ENCODE assay signal across 8 cellular contexts in genomic region chr19:48858984-48859710, GRCh38. TPM values are rescaled to one million over a fixed set of nuclear protein-coding genes. Genes with fewer than 3 reads are reported as not detected.
A peak's percentile ranks its signal among the peaks of the same experiment; 100 is the strongest.
DNase-seq lines count a peak whose midpoint lies in the region; ATAC-seq and TF ChIP-seq lines count a peak whose summit lies in the region.

No MANE protein-coding gene starts in this region.

- TF ChIP-seq CTCF in NB4 (IDR thresholded peaks at IDR 0.05; ENCODE audit: low read depth, low read length) = no peak
- no peak for TF ChIP-seq CTCF in vagina (IDR thresholded peaks at IDR 0.05)

- intact Hi-C loops in vagina (cut with DNase I) = no loop called here

- ATAC-seq in activated T-helper 17 cell treated with anti-CD3 and anti-CD28 coated beads, Interleukin-2, amount 50 U/mL, for 72 hours (replicated peaks) = peak; percentile 92
- ATAC-seq in naive thymus-derived CD8-positive, alpha-beta T cell = peak; percentile 85 to 87

- no peaks in the 10 kb centered on the region for H3K4me1 ChIP-seq in vagina

- POLR2A ChIA-PET in naive thymus-derived CD8-positive, alpha-beta T cell (lab: Charles Lee) = interaction anchor here (1.0 kb wide), 1 partner anchor 107 kb away, joined by 5 read pairs; no protein-coding TSS in a partner anchor

- DNase-seq in NB4 (ENCODE audit: low read depth) (peak; percentile 45), HPDE6-E6E7 (ENCODE audit: extremely low spot score) (no peak), vagina (ENCODE audit: extremely low spot score in 2 of 2) (no peak), 8988T (no peak), DMS 273 (lab: John Stamatoyannopoulos, UW; ENCODE audit: unreplicated experiment) (no peak)
- peak; percentile 66 to 90 (median 76) for DNase-seq in naive thymus-derived CD8-positive, alpha-beta T cell

- H3K36me3 Mint-ChIP-seq in activated T-helper 17 cell treated with anti-CD3 and anti-CD28 coated beads, Interleukin-2, amount 50 U/mL, for 72 hours (ENCODE audit: low read depth) = no peaks in the 10 kb centered on the region
- no peaks in the 10 kb centered on the region for H3K36me3 Mint-ChIP-seq in naive thymus-derived CD8-positive, alpha-beta T cell

- H3K27me3 ChIP-seq in vagina = no peaks in the 10 kb centered on the region

- no peaks in the 10 kb centered on the region for H3K4me1 Mint-ChIP-seq in activated T-helper 17 cell treated with anti-CD3 and anti-CD28 coated beads, Interleukin-2, amount 50 U/mL, for 72 hours
- peaks cover 4 to 15% (median 8%) of the 10 kb centered on the region in 4 donors for H3K4me1 Mint-ChIP-seq in naive thymus-derived CD8-positive, alpha-beta T cell

- no peaks in the 10 kb centered on the region for H3K27me3 Mint-ChIP-seq in activated T-helper 17 cell treated with anti-CD3 and anti-CD28 coated beads, Interleukin-2, amount 50 U/mL, for 72 hours
- no peaks in the 10 kb centered on the region for H3K27me3 Mint-ChIP-seq in naive thymus-derived CD8-positive, alpha-beta T cell

- peak overlapping the region; percentile 93 for H3K27ac Mint-ChIP-seq in activated T-helper 17 cell treated with anti-CD3 and anti-CD28 coated beads, Interleukin-2, amount 50 U/mL, for 72 hours
- H3K27ac Mint-ChIP-seq in naive thymus-derived CD8-positive, alpha-beta T cell = peak overlapping the region; percentile 63 to 96 (median 91)

- TF ChIP-seq POLR2A in NB4 (IDR thresholded peaks at IDR 0.05; ENCODE audit: extremely low read depth, insufficient read length) (no peak), vagina (IDR thresholded peaks at IDR 0.05) (no peak)

- H3K27ac ChIP-seq in vagina = no peak overlapping the region

- no peaks in the 10 kb centered on the region for H3K36me3 ChIP-seq in vagina

- no peaks in the 10 kb centered on the region for H3K9me3 Mint-ChIP-seq in activated T-helper 17 cell treated with anti-CD3 and anti-CD28 coated beads, Interleukin-2, amount 50 U/mL, for 72 hours
- no peaks in the 10 kb centered on the region for H3K9me3 Mint-ChIP-seq in naive thymus-derived CD8-positive, alpha-beta T cell

- peak overlapping the region; percentile 71; the same call in 1 of the 2 replicates for H3K4me3 ChIP-seq in GM08714 (ENCODE audit: low read length)
- H3K4me3 ChIP-seq in NB4 (ENCODE audit: low read depth, low read length) = no peak overlapping the region
- H3K4me3 ChIP-seq in vagina = no peak overlapping the region

- H3K9me3 ChIP-seq in vagina = no peaks in the 10 kb centered on the region

- H3K4me3 Mint-ChIP-seq in activated T-helper 17 cell treated with anti-CD3 and anti-CD28 coated beads, Interleukin-2, amount 50 U/mL, for 72 hours = peak overlapping the region; percentile 92
- H3K4me3 Mint-ChIP-seq in naive thymus-derived CD8-positive, alpha-beta T cell = peak overlapping the region; percentile 83 to 98 (median 97)

RNA-seq across cellular contexts. Expression of gene PLEKHA4, which starts 9.3 kb away (rescaled TPM):
- 10 to 100 TPM in 1 of 2 donors, 1 to 10 TPM in 1; 6.5 to 17.6 TPM for total RNA-seq in activated T-helper 17 cell treated with anti-CD3 and anti-CD28 coated beads, Interleukin-2, amount 50 U/mL, for 72 hours
- 1 to 10 TPM; 4.1 to 6.6 TPM for total RNA-seq in naive thymus-derived CD8-positive, alpha-beta T cell
- 1 to 10 TPM; 7.4 to 8.5 (median 8.1) TPM for polyA plus RNA-seq in naive thymus-derived CD8-positive, alpha-beta T cell
- total RNA-seq in vagina = 37.1 TPM

RNA-seq across cellular contexts. Expression of gene PPP1R15A, which starts 13.1 kb away (rescaled TPM):
- total RNA-seq in activated T-helper 17 cell treated with anti-CD3 and anti-CD28 coated beads, Interleukin-2, amount 50 U/mL, for 72 hours = 100 to 1,000 TPM in 1 of 2 donors, 10 to 100 TPM in 1; 75.1 to 129 TPM
- 10 to 100 TPM; 56.9 to 59.9 TPM for total RNA-seq in naive thymus-derived CD8-positive, alpha-beta T cell
- polyA plus RNA-seq in naive thymus-derived CD8-positive, alpha-beta T cell = 10 to 100 TPM; 17.2 to 47.3 (median 43.1) TPM
- 52.1 TPM for total RNA-seq in vagina

RNA-seq across cellular contexts. Expression of gene HSD17B14, which starts 22.9 kb away (rescaled TPM):
- total RNA-seq in activated T-helper 17 cell treated with anti-CD3 and anti-CD28 coated beads, Interleukin-2, amount 50 U/mL, for 72 hours = 1 to 10 TPM in 1 of 2 donors, not detected in 1; 1.6 TPM
- total RNA-seq in naive thymus-derived CD8-positive, alpha-beta T cell = 1 to 10 TPM in 1 of 2 experiments, under 1 TPM in 1; 0.62 to 1.1 TPM
- 1 to 10 TPM in 1 of 3 donors, under 1 TPM in 1, not detected in 1; 0.83 to 1.7 TPM for polyA plus RNA-seq in naive thymus-derived CD8-positive, alpha-beta T cell
- 19.2 TPM for total RNA-seq in vagina

RNA-seq across cellular contexts. Expression of gene TULP2, which starts 39.4 kb away (rescaled TPM):
- total RNA-seq in activated T-helper 17 cell treated with anti-CD3 and anti-CD28 coated beads, Interleukin-2, amount 50 U/mL, for 72 hours = not detected
- not detected for total RNA-seq in naive thymus-derived CD8-positive, alpha-beta T cell
- polyA plus RNA-seq in naive thymus-derived CD8-positive, alpha-beta T cell = under 1 TPM in 1 of 3 donors, not detected in 2; 0.08 TPM
- not detected for total RNA-seq in vagina

RNA-seq across cellular contexts. Expression of gene NUCB1, which starts 41.0 kb away (rescaled TPM):
- 100 to 1,000 TPM; 158 to 184 TPM for total RNA-seq in activated T-helper 17 cell treated with anti-CD3 and anti-CD28 coated beads, Interleukin-2, amount 50 U/mL, for 72 hours
- total RNA-seq in naive thymus-derived CD8-positive, alpha-beta T cell = 100 to 1,000 TPM; 106 to 113 TPM
- polyA plus RNA-seq in naive thymus-derived CD8-positive, alpha-beta T cell = 100 to 1,000 TPM in 1 of 3 donors, 10 to 100 TPM in 2; 48.6 to 119 (median 82.5) TPM
- total RNA-seq in vagina = 151 TPM

Comparison
In these comparisons a context has a peak if more than half of its experiments do, and no peak if none do; other contexts are left out.
1. DNase-seq: peak in NB4 (single experiment) and naive thymus-derived CD8-positive, alpha-beta T cell (10 of 10); none in HPDE6-E6E7 (single experiment), vagina (0 of 2), 8988T (single experiment) and DMS 273 (single experiment).